Comparison of ENCODE assay signal across 12 cellular contexts in genomic region chr1:155069551-155070391, GRCh38. TPM values are rescaled to one million over a fixed set of nuclear protein-coding genes. Genes with fewer than 3 reads are reported as not detected.
DNase-seq lines count a peak whose midpoint lies in the region; ATAC-seq, FAIRE-seq and TF ChIP-seq lines count a peak whose summit lies in the region.
"Had no signal": no experiment of that assay in that cellular context is flagged by ENCODE, and none has a peak within 500 bp of the region (broad histone marks: within the 10 kb centered on the region; RNA-seq: fewer than 3 reads in every experiment).

No MANE protein-coding gene starts in this region.

- no peak for TF ChIP-seq POLR2A in A549 (IDR thresholded peaks at IDR 0.05; ENCODE audit: low read length)

- no peak overlapping the region for H3K9ac ChIP-seq in HUES6 (ENCODE audit: low read length)
- no peak overlapping the region for H3K9ac ChIP-seq in iPS-18a (ENCODE audit: low read length)

- H3K27ac ChIP-seq in A549, result no peak overlapping the region
- H3K27ac ChIP-seq in HUES6 (ENCODE audit: low read depth, low read length), result no peak overlapping the region
- H3K27ac ChIP-seq in iPS-18a (ENCODE audit: low read length), result no peak overlapping the region
- H3K27ac ChIP-seq: thyroid gland had no signal

- H3K27me3 ChIP-seq in HUES6 (ENCODE audit: control insufficient read depth, insufficient read depth, low read length), result peaks cover 29% of the 10 kb centered on the region
- H3K27me3 ChIP-seq in iPS-18a (ENCODE audit: control insufficient read depth, insufficient read depth, low read length), result peaks cover 26% of the 10 kb centered on the region
- H3K27me3 ChIP-seq: thyroid gland had no signal

- H3K4me3 ChIP-seq in A549 (no peak overlapping the region), HUES6 (ENCODE audit: low read depth, low read length) (peak overlapping the region; percentile 81), iPS-18a (ENCODE audit: low read length) (peak overlapping the region; percentile 68)

- H3K36me3 ChIP-seq in HUES6 (ENCODE audit: control insufficient read depth, insufficient read depth, low read length), result peaks cover 29% of the 10 kb centered on the region
- peaks cover 12% of the 10 kb centered on the region for H3K36me3 ChIP-seq in iPS-18a (ENCODE audit: control insufficient read depth, low read depth, low read length)
- H3K36me3 ChIP-seq: thyroid gland had no signal

- H3K9me3 Mint-ChIP-seq in activated T-helper 2 cell treated with anti-CD3 and anti-CD28 coated beads, Interferon-gamma antibody, Interleukin-2, Interleukin-4, amounts not matched to agents 10 μg/mL and 5 μg/mL and 100 μg/mL, durations not matched to agents 14 hours and 24 hours and 36 hours, result no peaks in the 10 kb centered on the region

- no peak for TF ChIP-seq EP300 in A549 (IDR thresholded peaks at IDR 0.05)

- H3K9me3 ChIP-seq in A549, result no peaks in the 10 kb centered on the region
- no peaks in the 10 kb centered on the region for H3K9me3 ChIP-seq in HUES6 (ENCODE audit: control insufficient read depth, insufficient read depth, low read depth, low read length)
- no peaks in the 10 kb centered on the region for H3K9me3 ChIP-seq in iPS-18a (ENCODE audit: control insufficient read depth, low read depth, low read length)
- H3K9me3 ChIP-seq: thyroid gland had no signal

- no peak overlapping the region for H3K4me3 Mint-ChIP-seq in activated T-helper 2 cell treated with anti-CD3 and anti-CD28 coated beads, Interferon-gamma antibody, Interleukin-2, Interleukin-4, amounts not matched to agents 10 μg/mL and 5 μg/mL and 100 μg/mL, durations not matched to agents 14 hours and 24 hours and 36 hours (ENCODE audit: low read depth)

- no peak overlapping the region for H3K27ac Mint-ChIP-seq in activated T-helper 2 cell treated with anti-CD3 and anti-CD28 coated beads, Interferon-gamma antibody, Interleukin-2, Interleukin-4, amounts not matched to agents 10 μg/mL and 5 μg/mL and 100 μg/mL, durations not matched to agents 14 hours and 24 hours and 36 hours

- H3K4me1 Mint-ChIP-seq in activated T-helper 2 cell treated with anti-CD3 and anti-CD28 coated beads, Interferon-gamma antibody, Interleukin-2, Interleukin-4, amounts not matched to agents 10 μg/mL and 5 μg/mL and 100 μg/mL, durations not matched to agents 14 hours and 24 hours and 36 hours (ENCODE audit: low read depth), result peaks cover 25% of the 10 kb centered on the region

- CTCF ChIA-PET in A549 (lab: Yijun Ruan, JAX), result interaction anchor here (1.0 to 27.3 kb wide), 6 partner anchors 11 to 105 kb away, joined by 3 to 350 read pairs (median 8); partner anchors contain the start of genes ADAM15 and EFNA4

- 83% methylated on average over 9 of the region's 25 CpGs for WGBS in A549 (ENCODE audit: missing lambda C conversion rate)

- peak overlapping the region; percentile 71; the same call in 1 of the 3 replicates for H3K4me2 ChIP-seq in A549

- intact Hi-C loops in activated T-helper 2 cell treated with anti-CD3 and anti-CD28 coated beads, Interferon-gamma antibody, Interleukin-2, Interleukin-4, amounts not matched to agents 10 μg/mL and 5 μg/mL and 100 μg/mL, durations not matched to agents 14 hours and 24 hours and 36 hours (cut with micrococcal nuclease), result loop anchor here (2.0 kb wide), 1 partner anchor 15 kb away; no protein-coding TSS in a partner anchor

- TF ChIP-seq CTCF in A549 (IDR thresholded peaks at IDR 0.05), result no peak

- peaks cover 9% of the 10 kb centered on the region for H3K27me3 Mint-ChIP-seq in activated T-helper 2 cell treated with anti-CD3 and anti-CD28 coated beads, Interferon-gamma antibody, Interleukin-2, Interleukin-4, amounts not matched to agents 10 μg/mL and 5 μg/mL and 100 μg/mL, durations not matched to agents 14 hours and 24 hours and 36 hours (ENCODE audit: low read depth)

- peak in 1 of 2 experiments; percentile 22; a peak in 2 of 6 replicates for ATAC-seq in A549
- no peak for ATAC-seq in HG03520 (IDR thresholded peaks at IDR 0.05; ENCODE audit: unreplicated experiment)
- no peak for ATAC-seq in GM19324 (IDR thresholded peaks at IDR 0.05; ENCODE audit: low FRiP score, unreplicated experiment)
- no peak for ATAC-seq in HG02840 (IDR thresholded peaks at IDR 0.05; ENCODE audit: low FRiP score, unreplicated experiment)

- no peak for TF ChIP-seq RAD21 in A549 (conservative IDR thresholded peaks at IDR 0.05 in 1 of 2, IDR thresholded peaks at IDR 0.05 in 1 of 2)

- no peak for FAIRE-seq in A549 (lab: Jason Lieb, UNC)
- FAIRE-seq: GM12878 had no signal

- H3K4me1 ChIP-seq in A549 (peaks cover 12% of the 10 kb centered on the region; the same call in 1 of the 3 replicates), HUES6 (ENCODE audit: control insufficient read depth, insufficient read depth, low read length) (peaks cover 52% of the 10 kb centered on the region), iPS-18a (ENCODE audit: control insufficient read depth, low read depth, low read length) (peaks cover 25% of the 10 kb centered on the region)

- no peak for DNase-seq in A549 (ENCODE audit: low read depth in 1 of 2, low spot score in 1 of 2)
- DNase-seq in NCI-H748 (lab: John Stamatoyannopoulos, UW; ENCODE audit: unreplicated experiment), result peak; percentile 78
- DNase-seq in activated T-helper 2 cell treated with anti-CD3 and anti-CD28 coated beads, Interferon-gamma antibody, Interleukin-2, Interleukin-4, amounts not matched to agents 10 μg/mL and 5 μg/mL and 100 μg/mL, durations not matched to agents 14 hours and 24 hours and 36 hours (ENCODE audit: low spot score), result no peak
- DNase-seq: T1000, thyroid gland had no signal

- POLR2A ChIA-PET in A549 (lab: Yijun Ruan, JAX), result interaction anchor here (0.7 to 1.6 kb wide), 2 partner anchors 15 to 124 kb away, joined by 3 to 4 read pairs; no protein-coding TSS in a partner anchor

- H3K36me3 Mint-ChIP-seq in activated T-helper 2 cell treated with anti-CD3 and anti-CD28 coated beads, Interferon-gamma antibody, Interleukin-2, Interleukin-4, amounts not matched to agents 10 μg/mL and 5 μg/mL and 100 μg/mL, durations not matched to agents 14 hours and 24 hours and 36 hours (ENCODE audit: low read depth), result peaks cover 23% of the 10 kb centered on the region

TF ChIP-seq in A549, 52 proteins besides CTCF, POLR2A, EP300 and RAD21 (continues in another document):
- TF ChIP-seq RARB (CRISPR knock-in tag; IDR thresholded peaks at IDR 0.05) (no peak), SREBF2 (IDR thresholded peaks at IDR 0.05) (no peak), FOXS1 (CRISPR knock-in tag; IDR thresholded peaks at IDR 0.05) (no peak), HOXB5 (CRISPR knock-in tag; IDR thresholded peaks at IDR 0.05) (no peak), PHF8 (IDR thresholded peaks at IDR 0.05; ENCODE audit: borderline replicate concordance, low read depth) (no peak), GATA3 (IDR thresholded peaks at IDR 0.05; ENCODE audit: borderline replicate concordance) (no peak), HEYL (CRISPR knock-in tag; IDR thresholded peaks at IDR 0.05) (no peak)

RNA-seq across cellular contexts. Expression of gene EFNA4, which starts 6.2 kb away (rescaled TPM):
- polyA plus RNA-seq in A549 (2011; rRNA removed) (3.1 and 4.9 TPM in 2 replicates), A549 (2017; fragmentation: RNase III; extraction: RNeasy Plus Mini Kit Qiagen cat#74134 plus additional on column Dnase treatment) (6.1 to 8.7 TPM (median 7.5 TPM) in 3 replicates)
- 5.3 and 7.4 TPM in 2 replicates for polyA plus RNA-seq in A549 (2012; cell fraction: cytosol; rRNA removed)
- 6.7 and 7.0 TPM in 2 replicates for polyA plus RNA-seq in A549 (2012; cell fraction: nucleus; rRNA removed)
- polyA minus RNA-seq in A549 (2011; rRNA and poly(A)+ RNA removed), result 4.5 and 5.9 TPM in 2 replicates
- 9.2 and 10.5 TPM in 2 replicates for total RNA-seq in activated T-helper 2 cell treated with anti-CD3 and anti-CD28 coated beads, Interferon-gamma antibody, Interleukin-2, Interleukin-4, amounts not matched to agents 10 μg/mL and 5 μg/mL and 100 μg/mL, durations not matched to agents 14 hours and 24 hours and 36 hours

RNA-seq across cellular contexts. Expression of gene EFNA3, which starts 8.9 kb away (rescaled TPM):
- polyA plus RNA-seq in A549 (2011; rRNA removed) (1.9 and 2.6 TPM in 2 replicates), A549 (2017; fragmentation: RNase III; extraction: RNeasy Plus Mini Kit Qiagen cat#74134 plus additional on column Dnase treatment) (2.0 to 3.2 TPM (median 2.7 TPM) in 3 replicates)
- 2.6 and 3.0 TPM in 2 replicates for polyA plus RNA-seq in A549 (2012; cell fraction: cytosol; rRNA removed)
- polyA plus RNA-seq in A549 (2012; cell fraction: nucleus; rRNA removed), result 2.7 and 3.3 TPM in 2 replicates
- 2.6 and 4.0 TPM in 2 replicates for polyA minus RNA-seq in A549 (2011; rRNA and poly(A)+ RNA removed)
- total RNA-seq in activated T-helper 2 cell treated with anti-CD3 and anti-CD28 coated beads, Interferon-gamma antibody, Interleukin-2, Interleukin-4, amounts not matched to agents 10 μg/mL and 5 μg/mL and 100 μg/mL, durations not matched to agents 14 hours and 24 hours and 36 hours, result 6.0 and 7.1 TPM in 2 replicates

RNA-seq across cellular contexts. Expression of gene ADAM15, which starts 18.7 kb away (rescaled TPM):
- polyA plus RNA-seq in A549 (2011; rRNA removed), result 25.6 and 33.6 TPM in 2 replicates
- 48.4 and 71.3 TPM in 2 replicates for polyA plus RNA-seq in A549 (2012; cell fraction: cytosol; rRNA removed)
- polyA plus RNA-seq in A549 (2012; cell fraction: nucleus; rRNA removed), result 165 and 205 TPM in 2 replicates
- 33.0 to 35.2 TPM (median 34.2 TPM) in 3 replicates for polyA plus RNA-seq in A549 (2017; fragmentation: RNase III; extraction: RNeasy Plus Mini Kit Qiagen cat#74134 plus additional on column Dnase treatment)
- polyA minus RNA-seq in A549 (2011; rRNA and poly(A)+ RNA removed), result 66.5 and 71.0 TPM in 2 replicates
- 72.0 and 74.8 TPM in 2 replicates for total RNA-seq in activated T-helper 2 cell treated with anti-CD3 and anti-CD28 coated beads, Interferon-gamma antibody, Interleukin-2, Interleukin-4, amounts not matched to agents 10 μg/mL and 5 μg/mL and 100 μg/mL, durations not matched to agents 14 hours and 24 hours and 36 hours

RNA-seq across cellular contexts. Expression of gene DCST1, which starts 36.1 kb away (rescaled TPM):
- polyA plus RNA-seq in A549 (2011; rRNA removed) (0.06 TPM in 1 of 2 replicates, not detected in the other), A549 (2017; fragmentation: RNase III; extraction: RNeasy Plus Mini Kit Qiagen cat#74134 plus additional on column Dnase treatment) (not detected in 3 replicates)
- 0.03 and 0.04 TPM in 2 replicates for polyA plus RNA-seq in A549 (2012; cell fraction: cytosol; rRNA removed)
- polyA plus RNA-seq in A549 (2012; cell fraction: nucleus; rRNA removed), result 0.08 TPM in 1 of 2 replicates, not detected in the other
- polyA minus RNA-seq in A549 (2011; rRNA and poly(A)+ RNA removed), result 0.25 TPM in 1 of 2 replicates, not detected in the other
- total RNA-seq in activated T-helper 2 cell treated with anti-CD3 and anti-CD28 coated beads, Interferon-gamma antibody, Interleukin-2, Interleukin-4, amounts not matched to agents 10 μg/mL and 5 μg/mL and 100 μg/mL, durations not matched to agents 14 hours and 24 hours and 36 hours, result 0.11 TPM in 1 of 2 replicates, not detected in the other
- total RNA-seq: GM12878, liver had no signal
- polyA plus RNA-seq: GM12878, liver had no signal

RNA-seq across cellular contexts. Expression of gene DCST2, which starts 36.2 kb away (rescaled TPM):
- polyA plus RNA-seq in A549 (2011; rRNA removed) (1.0 and 1.5 TPM in 2 replicates), A549 (2017; fragmentation: RNase III; extraction: RNeasy Plus Mini Kit Qiagen cat#74134 plus additional on column Dnase treatment) (0.23 to 0.46 TPM (median 0.43 TPM) in 3 replicates)
- polyA plus RNA-seq in A549 (2012; cell fraction: cytosol; rRNA removed), result 0.63 and 0.76 TPM in 2 replicates
- polyA plus RNA-seq in A549 (2012; cell fraction: nucleus; rRNA removed), result 6.2 and 11.1 TPM in 2 replicates
- 0.73 and 0.83 TPM in 2 replicates for polyA minus RNA-seq in A549 (2011; rRNA and poly(A)+ RNA removed)
- total RNA-seq in activated T-helper 2 cell treated with anti-CD3 and anti-CD28 coated beads, Interferon-gamma antibody, Interleukin-2, Interleukin-4, amounts not matched to agents 10 μg/mL and 5 μg/mL and 100 μg/mL, durations not matched to agents 14 hours and 24 hours and 36 hours, result 0.21 and 0.80 TPM in 2 replicates
